Comparison of ENCODE assay signal across 14 cellular contexts in genomic region chr11:116913000-116913399, GRCh38.
A peak's percentile ranks its signal among the peaks of the same experiment; 100 is the strongest.
DNase-seq lines count a peak whose midpoint lies in the region; FAIRE-seq and TF ChIP-seq lines count a peak whose summit lies in the region.
"Had no signal": no experiment of that assay in that cellular context is flagged by ENCODE, and none has a peak within 500 bp of the region (broad histone marks: within the 10 kb centered on the region; RNA-seq: fewer than 3 reads in every experiment).

No MANE protein-coding gene starts in this region.

- TF ChIP-seq CTCF in endothelial cell of umbilical vein (IDR thresholded peaks at IDR 0.05; ENCODE audit: extremely low read depth in 1 of 2, insufficient read depth in 1 of 2, low read depth in 1 of 2, low read length in 2 of 2) (no peak), osteoblast (IDR thresholded peaks at IDR 0.05; ENCODE audit: extremely low read depth, low read depth, low read length) (no peak)

- POLR2A ChIA-PET in endothelial cell of umbilical vein (lab: Charles Lee) = no interaction called here

- dilution Hi-C loops in endothelial cell of umbilical vein (cut with MboI; ENCODE audit: extremely low pct_ligation_motif_present, low sequenced_read_pairs) = no loop called here

- peak; percentile 88 for DNase-seq in CD1c-positive myeloid dendritic cell (ENCODE audit: extremely low spot score)
- DNase-seq in MV-4-11 (lab: John Stamatoyannopoulos, UW) = peak; percentile 58
- DNase-seq in endothelial cell of umbilical vein (ENCODE audit: low read depth, low spot score) = peak; percentile 56
- DNase-seq in osteoblast (ENCODE audit: insufficient read length, low spot score, missing footprints) = peak; percentile 68
- no peak for DNase-seq in NCI-H345 (lab: John Stamatoyannopoulos, UW)
- no peak for DNase-seq in G401 (ENCODE audit: low spot score)
- DNase-seq in hypothalamus (lab: John Stamatoyannopoulos, UW) = no peak
- DNase-seq: activated CD4-positive, alpha-beta T cell treated with anti-CD3 and anti-CD28 coated beads, Interleukin-2, amount 10 ng/mL, durations not matched to agents 24 days and 14 days; activated gamma-delta T cell; NCI-H1105 treated with DMSO at 0.1 percent for 48 hours; NCI-H69 had no signal

- H3K79me2 ChIP-seq in endothelial cell of umbilical vein (ENCODE audit: control insufficient read depth, insufficient read depth, low read length) (no peaks in the 10 kb centered on the region), osteoblast (ENCODE audit: insufficient read depth, low read length) (peaks cover 5% of the 10 kb centered on the region)

- CTCF ChIA-PET in endothelial cell of umbilical vein (lab: Charles Lee) = interaction anchor here (1.5 kb wide), 1 partner anchor 194 kb away, joined by 3 read pairs; no protein-coding TSS in a partner anchor

- no peaks in the 10 kb centered on the region for H3K9me1 ChIP-seq in endothelial cell of umbilical vein (replicated peaks; ENCODE audit: control insufficient read depth, extremely low read depth, insufficient read depth, low read length)

- H4K20me1 ChIP-seq in endothelial cell of umbilical vein (replicated peaks; ENCODE audit: control insufficient read depth, extremely low read depth, insufficient read depth, low read length) (no peaks in the 10 kb centered on the region), osteoblast (ENCODE audit: insufficient read depth, low read length) (peaks cover 5% of the 10 kb centered on the region)

- H3K4me2 ChIP-seq in endothelial cell of umbilical vein (ENCODE audit: insufficient read depth, low read length) = no peak overlapping the region
- peak overlapping the region; percentile 25 for H3K4me2 ChIP-seq in osteoblast (ENCODE audit: insufficient read depth, low read length)

- no TSS peak for BruUV-seq in endothelial cell of umbilical vein (replicated peaks; lab: Mats Ljungman, UMichigan)

- FAIRE-seq in endothelial cell of umbilical vein (lab: Jason Lieb, UNC) = no peak

- H3K27ac ChIP-seq in endothelial cell of umbilical vein (ENCODE audit: insufficient read depth, low read depth, low read length) (no peak overlapping the region), osteoblast (ENCODE audit: low read depth, low read length) (peak overlapping the region; percentile 26)
- H3K27ac ChIP-seq: coronary artery, HL-60, SJSA1 had no signal

- H3K4me1 ChIP-seq in endothelial cell of umbilical vein (ENCODE audit: control insufficient read depth, extremely low read depth, insufficient read depth, low read length) = no peaks in the 10 kb centered on the region
- peaks cover 22% of the 10 kb centered on the region for H3K4me1 ChIP-seq in osteoblast (ENCODE audit: insufficient read depth, low read length)
- H3K4me1 ChIP-seq: SJSA1 had no signal

- H3K4me3 ChIP-seq in endothelial cell of umbilical vein (replicated peaks in 1 of 3; ENCODE audit: insufficient read depth in 1 of 3, low read depth in 1 of 3, low read length in 3 of 3) (no peak overlapping the region), osteoblast (ENCODE audit: insufficient read depth, low read length) (no peak overlapping the region)
- H3K4me3 ChIP-seq: coronary artery, SJSA1 had no signal

- intact Hi-C loops in endothelial cell of umbilical vein (cut with micrococcal nuclease) = no loop called here

- H3K36me3 ChIP-seq in endothelial cell of umbilical vein (ENCODE audit: control insufficient read depth in 2 of 2, extremely low read depth in 1 of 2, insufficient read depth in 2 of 2, low read length in 2 of 2) (no peaks in the 10 kb centered on the region), osteoblast (ENCODE audit: insufficient read depth, low read length) (no peaks in the 10 kb centered on the region)
- H3K36me3 ChIP-seq: SJSA1 had no signal

- H2AFZ ChIP-seq in endothelial cell of umbilical vein (ENCODE audit: low read depth, low read length) (no peak overlapping the region), osteoblast (ENCODE audit: low read length) (no peak overlapping the region)

- in situ Hi-C loops in G401 (cut with HindIII; ENCODE audit: low sequenced_read_pairs) = no loop called here

- no peak overlapping the region for H3K9ac ChIP-seq in endothelial cell of umbilical vein (replicated peaks; ENCODE audit: extremely low read depth, insufficient read depth, low read length)

- no peak for TF ChIP-seq POLR2A in endothelial cell of umbilical vein (IDR thresholded peaks at IDR 0.05; ENCODE audit: low read depth, low read length)

- H3K27me3 ChIP-seq in endothelial cell of umbilical vein (ENCODE audit: control insufficient read depth in 2 of 2, insufficient read depth in 2 of 2, low read length in 2 of 2) = no peaks in the 10 kb centered on the region
- H3K27me3 ChIP-seq in osteoblast (ENCODE audit: insufficient read depth, low read length) = no peaks in the 10 kb centered on the region
- H3K27me3 ChIP-seq: SJSA1 had no signal

- H3K9me3 ChIP-seq in endothelial cell of umbilical vein (replicated peaks; ENCODE audit: control insufficient read depth, insufficient read depth, low read length) (no peaks in the 10 kb centered on the region), osteoblast (ENCODE audit: low read depth, low read length) (no peaks in the 10 kb centered on the region)
- H3K9me3 ChIP-seq: SJSA1 had no signal

TF ChIP-seq in endothelial cell of umbilical vein, 7 proteins besides CTCF, POLR2A, EP300 and RAD21:
- no peak for TF ChIP-seq POLR2AphosphoS5 (IDR thresholded peaks at IDR 0.05; ENCODE audit: insufficient read depth, low read depth, low read length)
- TF ChIP-seq EZH2 (IDR thresholded peaks at IDR 0.05; ENCODE audit: borderline replicate concordance, low read depth, low read length, severe bottlenecking) = no peak
- no peak for TF ChIP-seq FOS (IDR thresholded peaks at IDR 0.05; ENCODE audit: borderline replicate concordance, insufficient read depth, low read length)
- TF ChIP-seq MYC (IDR thresholded peaks at IDR 0.05; ENCODE audit: low read depth, low read length) = no peak
- no peak for TF ChIP-seq JUN (IDR thresholded peaks at IDR 0.05; ENCODE audit: borderline replicate concordance, insufficient read depth, insufficient read length, low read depth)
- TF ChIP-seq MAX (IDR thresholded peaks at IDR 0.05; ENCODE audit: insufficient read depth, insufficient read length) = no peak
- TF ChIP-seq GATA2 (IDR thresholded peaks at IDR 0.05; ENCODE audit: insufficient read depth, insufficient read length, low read depth, low read length) = no peak
TF ChIP-seq in endothelial cell of umbilical vein: peak in this region for 0.

Comparison
In these comparisons a context has a peak if more than half of its experiments do, and no peak if none do; other contexts are left out.
1. DNase-seq: peak in CD1c-positive myeloid dendritic cell (single experiment), MV-4-11 (single experiment), endothelial cell of umbilical vein (single experiment) and osteoblast (single experiment); none in NCI-H345 (single experiment), G401 (single experiment) and hypothalamus (0 of 51).